ENCODE assay signal across 21 cellular contexts in genomic region chr20:62552613-62553012, GRCh38.
DNase-seq lines count a peak whose midpoint lies in the region; ATAC-seq and TF ChIP-seq lines count a peak whose summit lies in the region.
"Had no signal": no experiment of that assay in that cellular context is flagged by ENCODE, and none has a peak within 500 bp of the region (broad histone marks: within the 10 kb centered on the region; RNA-seq: fewer than 3 reads in every experiment).

No MANE protein-coding gene starts in this region.

- H3K79me2 ChIP-seq in neural progenitor cell (ENCODE audit: low read depth) = no peaks in the 10 kb centered on the region

- H3K27me3 ChIP-seq in CD4-positive, alpha-beta T cell (ENCODE audit: control insufficient read depth, insufficient read depth, low read length) = peaks cover 62% of the 10 kb centered on the region
- H3K27me3 ChIP-seq in H7 (ENCODE audit: control insufficient read depth, insufficient read depth, low read length) = peaks cover 17% of the 10 kb centered on the region
- H3K27me3 ChIP-seq in gastroesophageal sphincter = peaks cover 72% of the 10 kb centered on the region
- H3K27me3 ChIP-seq in neural progenitor cell = peaks cover 64% of the 10 kb centered on the region
- H3K27me3 ChIP-seq in ascending aorta = no peaks in the 10 kb centered on the region

- no peak for TF ChIP-seq POLR2A in gastroesophageal sphincter (IDR thresholded peaks at IDR 0.05)

- peaks cover 3% of the 10 kb centered on the region for H3F3A ChIP-seq in neural progenitor cell (ENCODE audit: low read depth)

- intact Hi-C loops in CD4-positive, alpha-beta T cell (cut with DNase I, micrococcal nuclease) = no loop called here
- intact Hi-C loops in ascending aorta (cut with DNase I) = loop anchor here (5.0 kb wide), 1 partner anchor 65 kb away; no protein-coding TSS in a partner anchor

- no peak overlapping the region for H3K27ac Mint-ChIP-seq in CD4-positive, alpha-beta T cell
- no peak overlapping the region for H3K27ac Mint-ChIP-seq in neural progenitor cell
- H3K27ac Mint-ChIP-seq: activated CD8-positive, alpha-beta T cell treated with anti-CD3 and anti-CD28 coated beads for 36 hours; CD8-positive, alpha-beta T cell had no signal

- POLR2A ChIA-PET in CD4-positive, alpha-beta T cell (lab: Charles Lee) = no interaction called here

- no peak overlapping the region for H2AFZ ChIP-seq in neural progenitor cell (replicated peaks)

- H4K20me1 ChIP-seq in neural progenitor cell (ENCODE audit: low read depth) = peaks cover 4% of the 10 kb centered on the region

- peaks cover 0 to 100% (median 39%) of the 10 kb centered on the region in 3 donors for H3K4me1 ChIP-seq in gastroesophageal sphincter
- peaks cover 21% of the 10 kb centered on the region for H3K4me1 ChIP-seq in neural progenitor cell
- peaks cover 8 to 22% of the 10 kb centered on the region in 2 donors for H3K4me1 ChIP-seq in ascending aorta
- H3K4me1 ChIP-seq: pancreas had no signal

- 36 to 45% methylated on average over 5 to 10 of the region's 14 CpGs for WGBS in gastroesophageal sphincter (ENCODE audit: low coverage in 1 of 2), 2 donors

- no peak overlapping the region for H3K4me2 ChIP-seq in neural progenitor cell

- peaks cover 3% of the 10 kb centered on the region for H3K36me3 Mint-ChIP-seq in CD4-positive, alpha-beta T cell (ENCODE audit: low read depth)
- no peaks in the 10 kb centered on the region for H3K36me3 Mint-ChIP-seq in neural progenitor cell
- H3K36me3 Mint-ChIP-seq: CD8-positive, alpha-beta T cell had no signal

- TF ChIP-seq CTCF in CD4-positive, alpha-beta T cell (IDR thresholded peaks at IDR 0.05) = no peak
- TF ChIP-seq CTCF in gastroesophageal sphincter (IDR thresholded peaks at IDR 0.05) (no peak), neural progenitor cell (IDR thresholded peaks at IDR 0.05) (no peak), ascending aorta (IDR thresholded peaks at IDR 0.05) (no peak)

- H3K9me3 ChIP-seq in CD4-positive, alpha-beta T cell (ENCODE audit: control insufficient read depth, low read length) = no peaks in the 10 kb centered on the region
- H3K9me3 ChIP-seq in gastroesophageal sphincter (no peaks in the 10 kb centered on the region), neural progenitor cell (ENCODE audit: low read depth) (no peaks in the 10 kb centered on the region), ascending aorta (no peaks in the 10 kb centered on the region)
- H3K9me3 ChIP-seq: lower lobe of right lung, MG63, pancreas had no signal

- H3K9me3 Mint-ChIP-seq in CD4-positive, alpha-beta T cell = no peaks in the 10 kb centered on the region
- no peaks in the 10 kb centered on the region for H3K9me3 Mint-ChIP-seq in neural progenitor cell
- H3K9me3 Mint-ChIP-seq: activated CD8-positive, alpha-beta T cell treated with anti-CD3 and anti-CD28 coated beads for 36 hours; CD8-positive, alpha-beta T cell had no signal

- no peak for ATAC-seq in CD4-positive, alpha-beta T cell (ENCODE audit: poor library complexity)
- no peak for ATAC-seq in gastroesophageal sphincter
- ATAC-seq in GM21423 (IDR thresholded peaks at IDR 0.05; ENCODE audit: unreplicated experiment) = no peak
- no peak for ATAC-seq in GM21717 (IDR thresholded peaks at IDR 0.05; ENCODE audit: unreplicated experiment)
- ATAC-seq: activated CD8-positive, alpha-beta T cell treated with anti-CD3 and anti-CD28 coated beads for 36 hours; CD8-positive, alpha-beta T cell; lower lobe of right lung; pancreas had no signal

- TF ChIP-seq EP300 in gastroesophageal sphincter (IDR thresholded peaks at IDR 0.05) = no peak

- no peak overlapping the region for H3K9ac ChIP-seq in neural progenitor cell

- H3K27me3 Mint-ChIP-seq in CD4-positive, alpha-beta T cell = peaks cover 49% of the 10 kb centered on the region
- H3K27me3 Mint-ChIP-seq in neural progenitor cell (ENCODE audit: insufficient read depth, low read depth) = peaks cover 22% of the 10 kb centered on the region

- no peak overlapping the region for H3K27ac ChIP-seq in CD4-positive, alpha-beta T cell (ENCODE audit: low read depth, low read length)
- H3K27ac ChIP-seq in gastroesophageal sphincter (peak overlapping the region in 3 of 4 donors; percentile 91 to 94 (median 93)), neural progenitor cell (no peak overlapping the region), ascending aorta (no peak overlapping the region)
- H3K27ac ChIP-seq: dorsolateral prefrontal cortex, lower lobe of right lung, pancreas had no signal

- DNase-seq in CD4-positive, alpha-beta T cell = no peak
- DNase-seq in H7 = peak; percentile 73
- no peak for DNase-seq in neural progenitor cell (ENCODE audit: low spot score)
- no peak for DNase-seq in NOMO-1 (lab: John Stamatoyannopoulos, UW; ENCODE audit: unreplicated experiment in 2 of 2)
- no peak for DNase-seq in ascending aorta (ENCODE audit: low spot score in 2 of 2)
- DNase-seq: activated CD4-positive, CD25-positive, alpha-beta regulatory T cell treated with anti-CD3 and anti-CD28 coated beads, Interleukin-2, amount 50 U/mL, for 72 hours; activated CD8-positive, alpha-beta T cell treated with anti-CD3 and anti-CD28 coated beads for 36 hours; activated gamma-delta T cell; CD8-positive, alpha-beta T cell; central memory CD4-positive, alpha-beta T cell; dorsolateral prefrontal cortex; GDM1; hypothalamus; lower lobe of right lung; MG63; NCI-H1436; NCI-H524 treated with DMSO at 0.1 percent for 48 hours; pancreas had no signal

- H3K4me3 Mint-ChIP-seq in CD4-positive, alpha-beta T cell = peak overlapping the region; percentile 39
- peak overlapping the region; percentile 33 for H3K4me3 Mint-ChIP-seq in neural progenitor cell
- H3K4me3 Mint-ChIP-seq: activated CD8-positive, alpha-beta T cell treated with anti-CD3 and anti-CD28 coated beads for 36 hours had no signal

- CTCF ChIA-PET in CD4-positive, alpha-beta T cell (lab: Charles Lee) = no interaction called here

- H3K36me3 ChIP-seq in H7 (replicated peaks; ENCODE audit: control insufficient read depth, insufficient read depth, low read length) = no peaks in the 10 kb centered on the region
- H3K36me3 ChIP-seq in gastroesophageal sphincter = no peaks in the 10 kb centered on the region
- no peaks in the 10 kb centered on the region for H3K36me3 ChIP-seq in neural progenitor cell
- H3K36me3 ChIP-seq in ascending aorta = no peaks in the 10 kb centered on the region
- H3K36me3 ChIP-seq: lower lobe of right lung, MG63, pancreas had no signal

- no peak overlapping the region for H3K4me3 ChIP-seq in H7 (ENCODE audit: insufficient read depth, low read depth, low read length)
- H3K4me3 ChIP-seq in gastroesophageal sphincter = peak overlapping the region in 1 of 2 donors; percentile 72
- H3K4me3 ChIP-seq in neural progenitor cell = no peak overlapping the region
- H3K4me3 ChIP-seq in ascending aorta = no peak overlapping the region
- H3K4me3 ChIP-seq: dorsolateral prefrontal cortex, lower lobe of right lung, MG63, pancreas had no signal

- H3K4me1 Mint-ChIP-seq in CD4-positive, alpha-beta T cell (ENCODE audit: low read depth) = peaks cover 5% of the 10 kb centered on the region
- peaks cover 33% of the 10 kb centered on the region for H3K4me1 Mint-ChIP-seq in neural progenitor cell

Comparison
In these comparisons a context has a peak if more than half of its experiments do, and no peak if none do; other contexts are left out.
1. H3K27ac ChIP-seq: peak in gastroesophageal sphincter (3 of 4); none in CD4-positive, alpha-beta T cell (single experiment), neural progenitor cell (single experiment) and ascending aorta (0 of 2).